24 cellular contexts compared by ENCODE assay signal in the genomic region with DNA sequence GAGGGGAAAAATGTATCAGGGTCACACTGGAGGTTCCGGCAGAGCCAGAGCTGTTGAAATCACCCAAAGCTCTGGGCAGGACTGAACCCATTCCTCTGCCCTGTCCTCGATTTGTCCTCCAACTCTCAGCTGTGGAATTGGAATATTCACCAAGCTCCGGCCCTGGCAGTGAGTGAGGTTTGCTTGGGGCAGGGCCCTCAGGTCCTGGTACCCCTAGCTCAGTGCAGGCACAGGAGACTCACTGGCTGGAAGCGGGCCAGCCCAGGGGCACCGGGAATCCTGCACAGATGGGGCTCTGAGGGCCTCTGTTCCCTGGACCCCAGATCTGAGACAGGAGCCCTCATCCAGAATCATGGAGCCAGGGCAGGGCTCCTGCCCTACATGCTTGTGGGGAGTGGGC.
DNase-seq lines count a peak whose midpoint lies in the region; FAIRE-seq lines count a peak whose summit lies in the region.
"Had no signal": no experiment of that assay in that cellular context is flagged by ENCODE, and none has a peak within 500 bp of the region (broad histone marks: within the 10 kb centered on the region; RNA-seq: fewer than 3 reads in every experiment).

No MANE protein-coding gene starts in this region.

- H3K27me3 Mint-ChIP-seq in activated T-cell treated with anti-CD3 and anti-CD28 coated beads, Interleukin-2, amount 50 U/mL, for 24 hours = no peaks in the 10 kb centered on the region
- H3K27me3 Mint-ChIP-seq: CD4-positive, CD25-positive, alpha-beta regulatory T cell had no signal

- H3K27ac Mint-ChIP-seq in activated T-cell treated with anti-CD3 and anti-CD28 coated beads, Interleukin-2, amount 50 U/mL, for 24 hours = no peak overlapping the region
- H3K27ac Mint-ChIP-seq: CD14-positive monocyte; CD4-positive, CD25-positive, alpha-beta regulatory T cell; CD8-positive, alpha-beta memory T cell had no signal

- no peaks in the 10 kb centered on the region for H3K4me1 Mint-ChIP-seq in activated T-cell treated with anti-CD3 and anti-CD28 coated beads, Interleukin-2, amount 50 U/mL, for 24 hours (ENCODE audit: low read depth)
- H3K4me1 Mint-ChIP-seq: CD14-positive monocyte; CD4-positive, alpha-beta memory T cell; CD4-positive, CD25-positive, alpha-beta regulatory T cell; CD8-positive, alpha-beta memory T cell had no signal

- DNase-seq in islet precursor cell (peak; percentile 31), urothelium cell line (ENCODE audit: low spot score) (peak; percentile 1)
- no peak for DNase-seq in activated CD8-positive, alpha-beta memory T cell treated with anti-CD3 and anti-CD28 coated beads for 24 hours
- no peak for DNase-seq in activated CD4-positive, alpha-beta T cell treated with anti-CD3 and anti-CD28 coated beads for 48 hours
- DNase-seq in activated T-cell treated with anti-CD3 and anti-CD28 coated beads, Interleukin-2, amount 50 U/mL, for 24 hours = no peak
- DNase-seq: 8988T; ACHN; BE2C; C1 segment of cervical spinal cord; CD4-positive, alpha-beta memory T cell; CD4-positive, CD25-positive, alpha-beta regulatory T cell; CD8-positive, alpha-beta memory T cell; COR-L47; DMS 273 treated with DMSO at 0.1 percent for 48 hours; DMS153; DMS53; DMS79; DND-41; EL; GDM1 had no signal

- FAIRE-seq in urothelium cell line (lab: Jason Lieb, UNC) = no peak
- FAIRE-seq: A204.1, GM12891, GM19239 had no signal

- peaks cover 12% of the 10 kb centered on the region for H3K9me3 Mint-ChIP-seq in activated T-cell treated with anti-CD3 and anti-CD28 coated beads, Interleukin-2, amount 50 U/mL, for 24 hours

- no peaks in the 10 kb centered on the region for H3K36me3 Mint-ChIP-seq in activated T-cell treated with anti-CD3 and anti-CD28 coated beads, Interleukin-2, amount 50 U/mL, for 24 hours (ENCODE audit: low read depth)
- H3K36me3 Mint-ChIP-seq: CD14-positive monocyte; CD4-positive, alpha-beta memory T cell; CD4-positive, CD25-positive, alpha-beta regulatory T cell; CD8-positive, alpha-beta memory T cell had no signal

- no peak overlapping the region for H3K4me3 Mint-ChIP-seq in activated T-cell treated with anti-CD3 and anti-CD28 coated beads, Interleukin-2, amount 50 U/mL, for 24 hours
- H3K4me3 Mint-ChIP-seq: CD14-positive monocyte; CD4-positive, alpha-beta memory T cell; CD4-positive, CD25-positive, alpha-beta regulatory T cell; CD8-positive, alpha-beta memory T cell had no signal

Comparison
In these comparisons a context has a peak if more than half of its experiments do, and no peak if none do; other contexts are left out.
1. DNase-seq: peak in islet precursor cell (single experiment) and urothelium cell line (single experiment); none in activated CD8-positive, alpha-beta memory T cell treated with anti-CD3 and anti-CD28 coated beads for 24 hours (single experiment), activated CD4-positive, alpha-beta T cell treated with anti-CD3 and anti-CD28 coated beads for 48 hours (single experiment) and activated T-cell treated with anti-CD3 and anti-CD28 coated beads, Interleukin-2, amount 50 U/mL, for 24 hours (single experiment).